In genomic region chr13:73601708-73602107, GRCh38 we compare ENCODE assay signal across 21 cellular contexts.
"Had no signal": no experiment of that assay in that cellular context is flagged by ENCODE, and none has a peak within 500 bp of the region (broad histone marks: within the 10 kb centered on the region; RNA-seq: fewer than 3 reads in every experiment).

No MANE protein-coding gene starts in this region.

- H3K27ac ChIP-seq: RWPE1, SJCRH30 had no signal

- H3K4me3 ChIP-seq: MG63, SJCRH30 had no signal

- H3K4me1 ChIP-seq: SJCRH30 had no signal

- DNase-seq: KBM-7, MG63, NCI-H1092, NCI-H1105 treated with DMSO at 0.1 percent for 48 hours, NCI-H1417 treated with DMSO at 0.1 percent for 48 hours, NCI-H146, NCI-H1694 treated with DMSO at 0.1 percent for 48 hours, NCI-H1930, NCI-H2081, NCI-H2171, NCI-H446, NCI-H510A, NCI-H524 treated with DMSO at 0.1 percent for 48 hours, NCI-H69, NCI-H774, SHP77 treated with DMSO at 0.1 percent for 48 hours, SJCRH30 had no signal

- H3K27me3 ChIP-seq: MG63, SJCRH30 had no signal

- H3K36me3 ChIP-seq: MG63, SJCRH30 had no signal

- ATAC-seq: Panc1, Right ventricle myocardium inferior, SK-N-SH treated with all-trans-retinoic acid at 6 μM for 48 hours had no signal

- H3K9me3 ChIP-seq: MG63, SJCRH30 had no signal
